In genomic region chr16:86568677-86569623, GRCh38 we compare ENCODE assay signal across 2 cellular contexts.
TF ChIP-seq lines count a peak whose summit lies in the region.

No MANE protein-coding gene starts in this region.

TF ChIP-seq in SK-N-SH, 30 proteins besides CTCF, POLR2A, EP300 and RAD21 (continued from another document):
- TF ChIP-seq USF2 (IDR thresholded peaks at IDR 0.05; ENCODE audit: borderline replicate concordance, low read depth, low read length), result no peak

TF ChIP-seq in SK-N-SH treated with all-trans-retinoic acid at 6 μM for 48 hours, 23 proteins besides CTCF, POLR2A, EP300 and RAD21 (continued from another document):
- TF ChIP-seq CREB5 (CRISPR knock-in tag; IDR thresholded peaks at IDR 0.05; ENCODE audit: low read depth), result no peak
- no peak for TF ChIP-seq ARNTL (CRISPR knock-in tag; IDR thresholded peaks at IDR 0.05; ENCODE audit: borderline replicate concordance, low read depth)
- no peak for TF ChIP-seq POU6F1 (CRISPR knock-in tag; IDR thresholded peaks at IDR 0.05; ENCODE audit: borderline replicate concordance, low read depth)
- no peak for TF ChIP-seq TOX (CRISPR knock-in tag; IDR thresholded peaks at IDR 0.05; ENCODE audit: borderline replicate concordance)
- TF ChIP-seq ZNF565 (CRISPR knock-in tag; conservative IDR thresholded peaks at IDR 0.05; ENCODE audit: low read depth), result no peak
TF ChIP-seq in SK-N-SH treated with all-trans-retinoic acid at 6 μM for 48 hours: peak in this region for 0.
